19 cellular contexts compared by ENCODE assay signal in the genomic region with DNA sequence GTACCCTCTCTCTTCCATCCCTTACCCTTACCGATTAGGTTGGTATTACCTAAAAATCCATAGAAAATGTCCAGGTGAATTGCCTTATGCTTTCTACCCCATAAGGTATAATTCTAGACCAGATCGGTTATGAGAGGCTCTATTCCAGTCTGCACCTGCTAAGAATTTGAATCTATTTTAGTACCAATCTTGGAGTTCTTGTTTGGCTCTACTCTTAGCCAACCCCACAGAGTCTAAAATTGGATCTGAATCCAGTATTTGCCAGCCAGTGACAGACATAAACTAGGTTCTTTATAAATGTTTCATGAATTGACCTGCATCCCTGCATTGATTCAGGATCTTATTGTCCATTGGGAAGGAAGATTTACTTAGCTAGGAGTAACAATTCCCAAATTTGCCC.
"Had no signal": no experiment of that assay in that cellular context is flagged by ENCODE, and none has a peak within 500 bp of the region (broad histone marks: within the 10 kb centered on the region; RNA-seq: fewer than 3 reads in every experiment).

No MANE protein-coding gene starts in this region.

- H3K27me3 ChIP-seq: body of pancreas, hepatocyte, left lung, neutrophil, spleen had no signal

- H3K27ac ChIP-seq: body of pancreas, epithelial cell of prostate, hepatocyte, left lung, neutrophil, SK-N-MC, spleen, thoracic aorta had no signal

- H3K36me3 Mint-ChIP-seq: natural killer cell had no signal

- H3K9me3 Mint-ChIP-seq: activated T-helper 17 cell treated with anti-CD3 and anti-CD28 coated beads, Interleukin-2, amount 50 U/mL, for 72 hours; dendritic cell treated with granulocyte-macrophage colony-stimulating factor and Interleukin-4, amounts not matched to agents 40 ng/mL and 50 ng/mL, for 4 days; effector memory CD8-positive, alpha-beta T cell; memory B cell; natural killer cell; stimulated activated naive CD8-positive, alpha-beta T cell treated with anti-CD3 and anti-CD28 coated beads, Interleukin-15, amount 100 ng/mL, for 72 hours had no signal

- H3K36me3 ChIP-seq: left lung, thoracic aorta had no signal

- ATAC-seq: activated T-helper 17 cell treated with anti-CD3 and anti-CD28 coated beads, Interleukin-2, amount 50 U/mL, for 72 hours; body of pancreas; effector memory CD8-positive, alpha-beta T cell; left lung; mucosa of descending colon; natural killer cell; stimulated activated naive CD8-positive, alpha-beta T cell treated with anti-CD3 and anti-CD28 coated beads, Interleukin-15, amount 100 ng/mL, for 72 hours had no signal

- DNase-seq: activated naive CD4-positive, alpha-beta T cell treated with Interleukin-2 at 50 U/mL for 16 hours; body of pancreas; cerebellar nuclear complex; effector memory CD8-positive, alpha-beta T cell; left lung; mucosa of descending colon; natural killer cell; spleen; stimulated activated naive CD8-positive, alpha-beta T cell treated with anti-CD3 and anti-CD28 coated beads, Interleukin-15, amount 100 ng/mL, for 72 hours had no signal

- H3K9me3 ChIP-seq: body of pancreas, left lung, mucosa of descending colon, neutrophil, spleen, thoracic aorta had no signal

- FAIRE-seq: keratinocyte, urothelium cell line had no signal

- H3K27me3 Mint-ChIP-seq: activated T-helper 17 cell treated with anti-CD3 and anti-CD28 coated beads, Interleukin-2, amount 50 U/mL, for 72 hours; dendritic cell treated with granulocyte-macrophage colony-stimulating factor and Interleukin-4, amounts not matched to agents 40 ng/mL and 50 ng/mL, for 4 days; effector memory CD8-positive, alpha-beta T cell; memory B cell; stimulated activated naive CD8-positive, alpha-beta T cell treated with anti-CD3 and anti-CD28 coated beads, Interleukin-15, amount 100 ng/mL, for 72 hours had no signal

- H3K27ac Mint-ChIP-seq: activated T-helper 17 cell treated with anti-CD3 and anti-CD28 coated beads, Interleukin-2, amount 50 U/mL, for 72 hours; dendritic cell treated with granulocyte-macrophage colony-stimulating factor and Interleukin-4, amounts not matched to agents 40 ng/mL and 50 ng/mL, for 4 days; effector memory CD8-positive, alpha-beta T cell; memory B cell; stimulated activated naive CD8-positive, alpha-beta T cell treated with anti-CD3 and anti-CD28 coated beads, Interleukin-15, amount 100 ng/mL, for 72 hours had no signal

- H3K4me3 ChIP-seq: body of pancreas, hepatocyte, left lung, mucosa of descending colon, SK-N-MC, spleen, thoracic aorta had no signal

- H3K4me3 Mint-ChIP-seq: activated T-helper 17 cell treated with anti-CD3 and anti-CD28 coated beads, Interleukin-2, amount 50 U/mL, for 72 hours; dendritic cell treated with granulocyte-macrophage colony-stimulating factor and Interleukin-4, amounts not matched to agents 40 ng/mL and 50 ng/mL, for 4 days; effector memory CD8-positive, alpha-beta T cell; memory B cell; natural killer cell; stimulated activated naive CD8-positive, alpha-beta T cell treated with anti-CD3 and anti-CD28 coated beads, Interleukin-15, amount 100 ng/mL, for 72 hours had no signal
